8 cellular contexts compared by ENCODE assay signal in genomic region chr17:28598799-28599310, GRCh38. TPM values are rescaled to one million over a fixed set of nuclear protein-coding genes. Genes with fewer than 3 reads are reported as not detected.
DNase-seq lines count a peak whose midpoint lies in the region; TF ChIP-seq lines count a peak whose summit lies in the region.

A gene with protein sequence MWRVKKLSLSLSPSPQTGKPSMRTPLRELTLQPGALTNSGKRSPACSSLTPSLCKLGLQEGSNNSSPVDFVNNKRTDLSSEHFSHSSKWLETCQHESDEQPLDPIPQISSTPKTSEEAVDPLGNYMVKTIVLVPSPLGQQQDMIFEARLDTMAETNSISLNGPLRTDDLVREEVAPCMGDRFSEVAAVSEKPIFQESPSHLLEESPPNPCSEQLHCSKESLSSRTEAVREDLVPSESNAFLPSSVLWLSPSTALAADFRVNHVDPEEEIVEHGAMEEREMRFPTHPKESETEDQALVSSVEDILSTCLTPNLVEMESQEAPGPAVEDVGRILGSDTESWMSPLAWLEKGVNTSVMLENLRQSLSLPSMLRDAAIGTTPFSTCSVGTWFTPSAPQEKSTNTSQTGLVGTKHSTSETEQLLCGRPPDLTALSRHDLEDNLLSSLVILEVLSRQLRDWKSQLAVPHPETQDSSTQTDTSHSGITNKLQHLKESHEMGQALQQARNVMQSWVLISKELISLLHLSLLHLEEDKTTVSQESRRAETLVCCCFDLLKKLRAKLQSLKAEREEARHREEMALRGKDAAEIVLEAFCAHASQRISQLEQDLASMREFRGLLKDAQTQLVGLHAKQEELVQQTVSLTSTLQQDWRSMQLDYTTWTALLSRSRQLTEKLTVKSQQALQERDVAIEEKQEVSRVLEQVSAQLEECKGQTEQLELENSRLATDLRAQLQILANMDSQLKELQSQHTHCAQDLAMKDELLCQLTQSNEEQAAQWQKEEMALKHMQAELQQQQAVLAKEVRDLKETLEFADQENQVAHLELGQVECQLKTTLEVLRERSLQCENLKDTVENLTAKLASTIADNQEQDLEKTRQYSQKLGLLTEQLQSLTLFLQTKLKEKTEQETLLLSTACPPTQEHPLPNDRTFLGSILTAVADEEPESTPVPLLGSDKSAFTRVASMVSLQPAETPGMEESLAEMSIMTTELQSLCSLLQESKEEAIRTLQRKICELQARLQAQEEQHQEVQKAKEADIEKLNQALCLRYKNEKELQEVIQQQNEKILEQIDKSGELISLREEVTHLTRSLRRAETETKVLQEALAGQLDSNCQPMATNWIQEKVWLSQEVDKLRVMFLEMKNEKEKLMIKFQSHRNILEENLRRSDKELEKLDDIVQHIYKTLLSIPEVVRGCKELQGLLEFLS (minus strand): TSS chr17:28599025. CDS start chr17:28598946, 79 bp downstream.

- in situ Hi-C loops in SK-MEL-5 (cut with HindIII; ENCODE audit: low pct_unique_long_range_greater_than_20kb, low sequenced_read_pairs) = no loop called here

- H3K9me3 ChIP-seq in neuron (ENCODE audit: low read length) = no peaks in the 10 kb centered on the region

- H2AFZ ChIP-seq in neuron (ENCODE audit: low read depth, low read length) = peak within 1 kb of the TSS; percentile 83

- no peaks in the 10 kb centered on the region for H3K27me3 ChIP-seq in neuron (ENCODE audit: insufficient read depth, low read length)

- CTCF ChIA-PET in HEK293T (lab: Yijun Ruan, JAX) = interaction anchor here (0.6 kb wide), 1 partner anchor 48 kb away, joined by 6 read pairs; no protein-coding TSS in a partner anchor

- POLR2A ChIA-PET in HEK293T (lab: Yijun Ruan, JAX) = interaction anchor here (1.0 to 1.9 kb wide), 6 partner anchors 10 to 128 kb away, joined by 3 to 11 read pairs (median 6); partner anchors contain the start of genes ALDOC and PIGS

- H3K4me3 ChIP-seq in neuron (ENCODE audit: low read length) = peak within 1 kb of the TSS; percentile 89

- peak; percentile 59 for DNase-seq in GF-D8 (lab: John Stamatoyannopoulos, UW)
- DNase-seq in HEK293T (ENCODE audit: extremely low spot score) = peak; percentile 94
- DNase-seq in MV-4-11 (lab: John Stamatoyannopoulos, UW) = peak; percentile 91
- peak; percentile 93 for DNase-seq in SK-MEL-5 (ENCODE audit: low read depth, low spot score)
- peak; percentile 94 for DNase-seq in activated naive CD4-positive, alpha-beta T cell treated with Interleukin-2 at 50 U/mL for 16 hours
- DNase-seq in foreskin melanocyte = peak; percentile 85
- peak; percentile 80 for DNase-seq in stromal cell of bone marrow (ENCODE audit: low read depth)

- peaks cover 15% of the 10 kb centered on the region for H3K4me1 ChIP-seq in neuron (ENCODE audit: insufficient read depth, low read length)

- peaks cover 12% of the 10 kb centered on the region for H3K36me3 ChIP-seq in neuron (ENCODE audit: insufficient read depth, low read length)

TF ChIP-seq in HEK293T, 16 proteins besides CTCF, POLR2A, EP300 and RAD21:
- TF ChIP-seq ELF4 (IDR thresholded peaks at IDR 0.05) = peak; percentile 45; the same call in 1 of the 2 replicates
- no peak for TF ChIP-seq TARDBP (IDR thresholded peaks at IDR 0.05)
- 0 out of 2 replicates have a peak, but pooled peaks have one; percentile 50 for TF ChIP-seq HDGF (IDR thresholded peaks at IDR 0.05; ENCODE audit: borderline replicate concordance)

RNA-seq across cellular contexts. Expression of the gene that starts here (rescaled TPM):
- 33.5 and 44.0 TPM in 2 replicates for total RNA-seq in SK-MEL-5 (2014; rRNA removed; shearing (Covaris generic))
- polyA plus RNA-seq in SK-MEL-5 (2015; cell fraction: cytosol; rRNA removed) = 34.4 and 40.9 TPM in 2 replicates
- 208 and 287 TPM in 2 replicates for polyA plus RNA-seq in SK-MEL-5 (2015; cell fraction: nucleus; rRNA removed)

Comparison
In these comparisons a context has a peak if more than half of its experiments do, and no peak if none do; other contexts are left out.
1. Peak in every context shown above with its lines: DNase-seq and H3K4me3 ChIP-seq.